1 cellular context compared by ENCODE assay signal in the genomic region with DNA sequence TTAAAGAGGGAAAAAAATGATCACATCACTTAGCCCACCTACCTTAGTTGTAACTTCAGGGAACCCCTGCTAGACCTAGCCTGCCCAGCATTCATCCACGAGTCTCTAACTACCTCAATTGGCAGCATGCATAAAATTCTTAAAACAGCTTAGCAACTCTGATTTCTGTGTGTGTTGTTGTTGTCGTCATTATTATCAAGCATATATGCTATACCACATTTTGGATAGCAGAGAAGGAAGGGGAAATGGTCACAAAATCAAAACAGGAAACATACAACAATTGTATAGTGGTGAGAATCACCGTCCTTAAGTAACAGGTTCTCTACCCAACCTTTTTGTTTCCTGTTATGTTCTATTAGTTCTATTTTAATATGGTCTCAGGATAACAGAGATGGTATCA.
TF ChIP-seq lines count a peak whose summit lies in the region.

No MANE protein-coding gene starts in this region.

TF ChIP-seq in endothelial cell of umbilical vein, 7 proteins besides CTCF, POLR2A, EP300 and RAD21:
- no peak for TF ChIP-seq MYC (IDR thresholded peaks at IDR 0.05; ENCODE audit: low read depth, low read length)
- no peak for TF ChIP-seq GATA2 (IDR thresholded peaks at IDR 0.05; ENCODE audit: insufficient read depth, insufficient read length, low read depth, low read length)
- TF ChIP-seq POLR2AphosphoS5 (IDR thresholded peaks at IDR 0.05; ENCODE audit: insufficient read depth, low read depth, low read length), result no peak
- TF ChIP-seq MAX (IDR thresholded peaks at IDR 0.05; ENCODE audit: insufficient read depth, insufficient read length), result no peak
- TF ChIP-seq JUN (IDR thresholded peaks at IDR 0.05; ENCODE audit: borderline replicate concordance, insufficient read depth, insufficient read length, low read depth), result peak; percentile 39
- TF ChIP-seq EZH2 (IDR thresholded peaks at IDR 0.05; ENCODE audit: borderline replicate concordance, low read depth, low read length, severe bottlenecking), result no peak
- TF ChIP-seq FOS (IDR thresholded peaks at IDR 0.05; ENCODE audit: borderline replicate concordance, insufficient read depth, low read length), result no peak
